Comparison of ENCODE assay signal across 25 cellular contexts in genomic region chr2:155872396-155872795, GRCh38.
"Had no signal": no experiment of that assay in that cellular context is flagged by ENCODE, and none has a peak within 500 bp of the region (broad histone marks: within the 10 kb centered on the region; RNA-seq: fewer than 3 reads in every experiment).

No MANE protein-coding gene starts in this region.

- FAIRE-seq: colon, islet of Langerhans had no signal

- H3K36me3 ChIP-seq: gastroesophageal sphincter, heart right ventricle, neural progenitor cell, sigmoid colon, stomach, thyroid gland had no signal

- H3K27ac ChIP-seq: dorsolateral prefrontal cortex, epithelial cell of prostate, gastroesophageal sphincter, heart right ventricle, neural progenitor cell, parathyroid adenoma, sigmoid colon, stomach, thyroid gland had no signal

- DNase-seq: cerebellar nuclear complex; dorsolateral prefrontal cortex; effector CD4-positive, alpha-beta T cell; foreskin fibroblast; heart right ventricle; hippocampal formation; mesenchymal stem cell; midbrain; naive thymus-derived CD4-positive, alpha-beta T cell; right cardiac atrium; sigmoid colon; stimulated activated CD4-positive, alpha-beta T cell treated with anti-CD3 and anti-CD28 coated beads, Interleukin-2, amount 100 ng/mL, for 24 hours; stimulated activated CD4-positive, alpha-beta T cell treated with anti-CD3 and anti-CD28 coated beads, Interleukin-4, amount 100 ng/mL, for 24 hours; stimulated activated naive CD4-positive, alpha-beta T cell treated with Interleukin-2 at 50 U/mL for 16 hours; stomach; thyroid gland had no signal

- H3K27me3 ChIP-seq: gastroesophageal sphincter, heart right ventricle, neural progenitor cell, sigmoid colon, stomach, thyroid gland had no signal

- H3K4me1 ChIP-seq: gastroesophageal sphincter, heart right ventricle, parathyroid adenoma, sigmoid colon, stomach, thyroid gland had no signal

- H3K4me2 ChIP-seq: neural progenitor cell had no signal

- H2AFZ ChIP-seq: neural progenitor cell, parathyroid adenoma had no signal

- H3K79me2 ChIP-seq: parathyroid adenoma had no signal

- ATAC-seq: esophagus mucosa; gastroesophageal sphincter; heart right ventricle; naive thymus-derived CD4-positive, alpha-beta T cell; right cardiac atrium; stimulated activated effector memory CD8-positive, alpha-beta T cell treated with anti-CD3 and anti-CD28 coated beads, Interleukin-12 subunit alpha, Interleukin-12 subunit beta, amount 100 ng/mL, for 72 hours had no signal

- H3K4me3 ChIP-seq: dorsolateral prefrontal cortex, gastroesophageal sphincter, heart right ventricle, lung, neural progenitor cell, sigmoid colon, stomach, thyroid gland had no signal

- H3K9me3 ChIP-seq: thyroid gland had no signal

- H3K9ac ChIP-seq: neural progenitor cell, parathyroid adenoma had no signal
